In genomic region chr3:46820852-46821251, GRCh38 we compare ENCODE assay signal across 10 cellular contexts. TPM values are rescaled to one million over a fixed set of nuclear protein-coding genes. Genes with fewer than 3 reads are reported as not detected.
"Had no signal": no experiment of that assay in that cellular context is flagged by ENCODE, and none has a peak within 500 bp of the region (broad histone marks: within the 10 kb centered on the region; RNA-seq: fewer than 3 reads in every experiment).

No MANE protein-coding gene starts in this region.

- FAIRE-seq: H1, H54 had no signal

- DNase-seq: H9, HCEC 1CT, HFFc6, IMR-90, KBM-7 had no signal

- H2AFZ ChIP-seq: GM23338 had no signal

- H3K4me2 ChIP-seq: GM23338 had no signal

- H3K27ac ChIP-seq: HL-60 had no signal

- H3K4me3 ChIP-seq: GM23338 had no signal

- H3K4me3 Mint-ChIP-seq: GM23338, H9, HFFc6 had no signal

- ATAC-seq: GM23338 had no signal

- H3K27ac Mint-ChIP-seq: GM23338, H9, HFFc6 had no signal

RNA-seq across cellular contexts. Expression of gene MYL3, which starts 42.4 kb away (rescaled TPM):
- total RNA-seq: GM23338, H1, HT1080, IMR-90 had no signal
- polyA plus RNA-seq: GM23338 had no signal
